1 cellular context compared by ENCODE assay signal in the genomic region with DNA sequence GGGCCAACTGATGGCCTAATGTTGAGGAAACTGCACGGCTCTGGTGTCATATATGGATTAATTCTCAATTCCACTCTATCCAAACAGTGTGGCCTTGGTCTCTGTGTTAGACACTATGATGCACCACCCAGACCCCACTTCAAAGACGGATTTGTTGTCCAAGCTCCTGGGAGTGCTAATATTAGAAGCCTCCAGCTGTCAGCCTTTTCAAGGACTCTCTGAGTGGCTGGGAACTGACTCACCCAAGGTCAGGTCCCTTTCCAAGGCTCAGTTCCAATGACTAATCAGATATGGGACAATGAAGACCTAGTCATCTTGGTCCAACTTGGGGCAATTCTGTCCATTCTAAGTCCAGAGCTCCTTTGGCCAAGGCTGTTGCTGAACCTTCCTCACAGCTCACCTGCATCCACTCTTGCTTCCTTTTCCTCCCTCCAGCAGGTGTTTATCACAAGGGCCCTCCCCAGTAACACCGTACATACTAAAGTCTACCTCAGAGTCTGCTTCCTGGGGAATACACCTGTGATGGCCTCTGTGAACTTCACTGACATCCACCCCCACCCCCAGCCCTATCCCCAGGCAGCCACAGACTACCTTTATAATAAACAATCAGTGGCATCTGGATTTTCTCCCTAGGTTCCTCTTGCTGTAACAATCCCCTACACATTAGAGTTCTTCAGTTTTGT.
TF ChIP-seq lines count a peak whose summit lies in the region.

No MANE protein-coding gene starts in this region.

TF ChIP-seq in HepG2, 621 proteins besides CTCF, POLR2A, EP300 and RAD21:
- TF ChIP-seq FOSL2 (CRISPR knock-in tag; IDR thresholded peaks at IDR 0.05) (peak; percentile 64), FLYWCH1 (CRISPR knock-in tag; IDR thresholded peaks at IDR 0.05) (no peak), TBX3 (IDR thresholded peaks at IDR 0.05; ENCODE audit: borderline replicate concordance) (no peak)
- TF ChIP-seq, protein P1, sequence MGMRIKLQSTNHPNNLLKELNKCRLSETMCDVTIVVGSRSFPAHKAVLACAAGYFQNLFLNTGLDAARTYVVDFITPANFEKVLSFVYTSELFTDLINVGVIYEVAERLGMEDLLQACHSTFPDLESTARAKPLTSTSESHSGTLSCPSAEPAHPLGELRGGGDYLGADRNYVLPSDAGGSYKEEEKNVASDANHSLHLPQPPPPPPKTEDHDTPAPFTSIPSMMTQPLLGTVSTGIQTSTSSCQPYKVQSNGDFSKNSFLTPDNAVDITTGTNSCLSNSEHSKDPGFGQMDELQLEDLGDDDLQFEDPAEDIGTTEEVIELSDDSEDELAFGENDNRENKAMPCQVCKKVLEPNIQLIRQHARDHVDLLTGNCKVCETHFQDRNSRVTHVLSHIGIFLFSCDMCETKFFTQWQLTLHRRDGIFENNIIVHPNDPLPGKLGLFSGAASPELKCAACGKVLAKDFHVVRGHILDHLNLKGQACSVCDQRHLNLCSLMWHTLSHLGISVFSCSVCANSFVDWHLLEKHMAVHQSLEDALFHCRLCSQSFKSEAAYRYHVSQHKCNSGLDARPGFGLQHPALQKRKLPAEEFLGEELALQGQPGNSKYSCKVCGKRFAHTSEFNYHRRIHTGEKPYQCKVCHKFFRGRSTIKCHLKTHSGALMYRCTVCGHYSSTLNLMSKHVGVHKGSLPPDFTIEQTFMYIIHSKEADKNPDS (CRISPR knock-in tag; IDR thresholded peaks at IDR 0.05) = no peak
